In the genomic region with DNA sequence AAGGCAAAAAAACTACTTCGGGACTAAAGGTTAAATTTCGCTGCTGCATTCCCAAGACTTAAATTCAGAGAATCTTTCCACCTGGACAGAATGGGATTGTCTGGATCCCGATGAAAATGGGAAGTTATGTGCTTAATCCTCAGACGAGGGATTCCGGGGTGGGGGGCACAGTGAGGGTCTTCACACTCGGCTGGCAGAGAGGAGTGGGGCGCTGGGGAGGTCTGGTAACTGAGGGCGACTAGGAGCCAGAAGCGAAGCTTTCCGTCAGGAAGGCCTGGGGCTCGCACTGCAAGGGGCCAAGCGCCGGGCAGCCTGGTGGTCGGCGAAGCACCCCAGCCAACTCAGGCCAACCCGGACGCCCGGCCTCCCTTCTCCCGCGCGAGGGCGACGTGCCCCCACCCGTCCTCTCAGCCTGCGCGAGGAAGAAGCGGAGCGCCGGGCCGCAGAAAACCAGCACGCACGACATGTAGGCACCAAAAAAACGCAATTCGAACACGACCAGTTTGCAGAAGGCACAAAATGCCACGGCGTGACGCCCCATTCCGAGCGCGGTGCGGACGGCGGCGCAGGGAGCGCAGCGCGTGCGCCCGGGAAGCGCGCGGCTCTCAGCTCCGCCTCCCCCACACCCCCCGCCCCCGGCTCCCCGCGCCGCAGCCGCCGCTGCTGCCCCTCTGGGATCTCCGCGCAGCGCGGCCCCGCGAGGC, we compare ENCODE assay signal across 8 cellular contexts.
DNase-seq lines count a peak whose midpoint lies in the region; ATAC-seq and TF ChIP-seq lines count a peak whose summit lies in the region.

No MANE protein-coding gene starts in this region.

- no peak for TF ChIP-seq CTCF in left lung (IDR thresholded peaks at IDR 0.05)

- CTCF ChIA-PET in CD4-positive, alpha-beta memory T cell (lab: Charles Lee; ENCODE audit: partially characterized antibody) = interaction anchor here (1.0 to 1.4 kb wide), 2 partner anchors 10 to 94 kb away, joined by 3 to 4 read pairs; no protein-coding TSS in a partner anchor

- H3K4me1 Mint-ChIP-seq in CD4-positive, alpha-beta memory T cell = peaks cover 13 to 36% (median 17%) of the 10 kb centered on the region in 4 donors
- peaks cover 48% of the 10 kb centered on the region for H3K4me1 Mint-ChIP-seq in central memory CD8-positive, alpha-beta T cell

- H3K4me1 ChIP-seq in CD4-positive, alpha-beta memory T cell (ENCODE audit: insufficient read depth, low read length) = peaks cover 26% of the 10 kb centered on the region
- H3K4me1 ChIP-seq in NT2/D1 (ENCODE audit: insufficient read depth, insufficient read length) (peaks cover 1% of the 10 kb centered on the region), left lung (peaks cover 0 to 32% of the 10 kb centered on the region in 2 donors)

- H3K27ac ChIP-seq in CD4-positive, alpha-beta memory T cell (ENCODE audit: low read depth, low read length) = peak overlapping the region; percentile 68
- peak overlapping the region; percentile 87 to 94 for H3K27ac ChIP-seq in left lung

- intact Hi-C loops in CD4-positive, alpha-beta memory T cell (cut with micrococcal nuclease) = loop anchor here (1.0 to 5.0 kb wide), 4 partner anchors 12 to 185 kb away; no protein-coding TSS in a partner anchor
- intact Hi-C loops in left lung (cut with DNase I) = no loop called here

- H3K36me3 ChIP-seq in CD4-positive, alpha-beta memory T cell (ENCODE audit: insufficient read depth, low read length) = no peaks in the 10 kb centered on the region
- H3K36me3 ChIP-seq in NT2/D1 (ENCODE audit: insufficient read depth, insufficient read length, low read length) (no peaks in the 10 kb centered on the region), left lung (no peaks in the 10 kb centered on the region)

- ATAC-seq in GM18861 (IDR thresholded peaks at IDR 0.05; ENCODE audit: unreplicated experiment) = peak; percentile 60
- peak; percentile 33 for ATAC-seq in HG03039 (IDR thresholded peaks at IDR 0.05; ENCODE audit: unreplicated experiment)
- peak; percentile 74 for ATAC-seq in central memory CD8-positive, alpha-beta T cell (replicated peaks; ENCODE audit: extremely low read depth, poor library complexity, severe bottlenecking)
- ATAC-seq in left lung = peak; percentile 89

- peak overlapping the region; percentile 79 to 97 (median 92) for H3K27ac Mint-ChIP-seq in CD4-positive, alpha-beta memory T cell
- peak overlapping the region; percentile 84 for H3K27ac Mint-ChIP-seq in central memory CD8-positive, alpha-beta T cell (ENCODE audit: low read depth)

- DNase-seq in CD4-positive, alpha-beta memory T cell = peak in 1 of 5 donors; percentile 74
- DNase-seq in NT2/D1 (ENCODE audit: low read depth, low spot score) (no peak), left lung (peak in 1 of 2 donors; percentile 71), DMS114 treated with DMSO at 0.1 percent for 48 hours (lab: John Stamatoyannopoulos, UW; ENCODE audit: unreplicated experiment) (no peak)
- DNase-seq in central memory CD8-positive, alpha-beta T cell (ENCODE audit: low spot score in 2 of 2) = peak in 1 of 2 donors; percentile 60
- peak; percentile 69 to 88 (median 78) for DNase-seq in stimulated activated naive CD4-positive, alpha-beta T cell (lab: John Stamatoyannopoulos, UW)

- peaks cover 0 to 11% of the 10 kb centered on the region in 2 donors for H3K36me3 Mint-ChIP-seq in CD4-positive, alpha-beta memory T cell
- peaks cover 13% of the 10 kb centered on the region for H3K36me3 Mint-ChIP-seq in central memory CD8-positive, alpha-beta T cell (ENCODE audit: insufficient read depth)

- peak overlapping the region; percentile 89 to 95 (median 92) for H3K4me3 Mint-ChIP-seq in CD4-positive, alpha-beta memory T cell
- peak overlapping the region; percentile 92 for H3K4me3 Mint-ChIP-seq in central memory CD8-positive, alpha-beta T cell

- peak overlapping the region; percentile 86 for H3K9ac ChIP-seq in NT2/D1 (ENCODE audit: insufficient read length, low read depth)

- peak overlapping the region; percentile 62 to 70 for H3K4me3 ChIP-seq in CD4-positive, alpha-beta memory T cell (ENCODE audit: low read length in 2 of 2)
- H3K4me3 ChIP-seq in NT2/D1 (ENCODE audit: insufficient read length, low read depth) (peak overlapping the region; percentile 67), left lung (peak overlapping the region; percentile 58 to 77)

- POLR2A ChIA-PET in CD4-positive, alpha-beta memory T cell (lab: Charles Lee; ENCODE audit: partially characterized antibody) = interaction anchor here (0.7 to 2.5 kb wide), 5 partner anchors 11 to 115 kb away, joined by 3 to 20 read pairs (median 4); no protein-coding TSS in a partner anchor

- no peaks in the 10 kb centered on the region for H3K9me3 ChIP-seq in CD4-positive, alpha-beta memory T cell (ENCODE audit: control insufficient read depth in 1 of 2, low read length in 2 of 2)
- H3K9me3 ChIP-seq in NT2/D1 (ENCODE audit: insufficient read depth, low read length) (no peaks in the 10 kb centered on the region), left lung (no peaks in the 10 kb centered on the region)

- no peaks in the 10 kb centered on the region for H3K27me3 Mint-ChIP-seq in CD4-positive, alpha-beta memory T cell
- no peaks in the 10 kb centered on the region for H3K27me3 Mint-ChIP-seq in central memory CD8-positive, alpha-beta T cell

- no peaks in the 10 kb centered on the region for H3K9me3 Mint-ChIP-seq in CD4-positive, alpha-beta memory T cell
- no peaks in the 10 kb centered on the region for H3K9me3 Mint-ChIP-seq in central memory CD8-positive, alpha-beta T cell

- no peaks in the 10 kb centered on the region for H3K27me3 ChIP-seq in CD4-positive, alpha-beta memory T cell (ENCODE audit: insufficient read depth, low read length)
- H3K27me3 ChIP-seq in NT2/D1 (ENCODE audit: insufficient read depth, insufficient read length) (peaks cover 7% of the 10 kb centered on the region), left lung (no peaks in the 10 kb centered on the region)

Comparison
In these comparisons a context has a peak if more than half of its experiments do, and no peak if none do; other contexts are left out.
1. DNase-seq: peak in stimulated activated naive CD4-positive, alpha-beta T cell (6 of 6); none in NT2/D1 (single experiment) and DMS114 treated with DMSO at 0.1 percent for 48 hours (single experiment).
2. ATAC-seq: peak in every context shown above with its lines; median percentile 89 in left lung; 74 in central memory CD8-positive, alpha-beta T cell; 60 in GM18861; 33 in HG03039.
3. Peak in every context shown above with its lines, with median percentiles within 50 percentile points of each other: H3K4me3 ChIP-seq.